Comparison of ENCODE assay signal across 18 cellular contexts in genomic region chr2:27010139-27010538, GRCh38.
"Had no signal": no experiment of that assay in that cellular context is flagged by ENCODE, and none has a peak within 500 bp of the region (broad histone marks: within the 10 kb centered on the region; RNA-seq: fewer than 3 reads in every experiment).

No MANE protein-coding gene starts in this region.

- ATAC-seq: activated CD4-positive, alpha-beta T cell treated with anti-CD3 and anti-CD28 coated beads for 36 hours; activated CD8-positive, alpha-beta memory T cell treated with anti-CD3 and anti-CD28 coated beads, Interleukin-2, amount 10 ng/mL, durations not matched to agents 7 days and 5 days; activated T-helper 17 cell treated with anti-CD3 and anti-CD28 coated beads, Interleukin-2, amount 50 U/mL, for 72 hours; stimulated activated memory B cell treated with anti-CD40 and anti-IgM and Interleukin-4, amounts not matched to agents 10 μg/mL and 1 μg/mL and 100 μg/mL, for 72 hours; WTC11 had no signal

- H3K9ac ChIP-seq: parathyroid adenoma had no signal

- H3K27ac ChIP-seq: body of pancreas, colonic mucosa, parathyroid adenoma, spleen, testis had no signal

- H2AFZ ChIP-seq: parathyroid adenoma had no signal

- DNase-seq: activated CD4-positive, alpha-beta T cell treated with anti-CD3 and anti-CD28 coated beads for 36 hours; activated CD4-positive, alpha-beta T cell treated with anti-CD3 and anti-CD28 coated beads, Interleukin-2, amount 50 U/mL, for 48 hours; activated CD8-positive, alpha-beta memory T cell treated with anti-CD3 and anti-CD28 coated beads, Interleukin-2, amount 10 ng/mL, durations not matched to agents 7 days and 5 days; activated naive CD4-positive, alpha-beta T cell; activated naive CD8-positive, alpha-beta T cell treated with anti-CD3 and anti-CD28 coated beads, Interleukin-2, amount 10 ng/mL, durations not matched to agents 7 days and 5 days; activated T-cell treated with anti-CD3 and anti-CD28 coated beads, Interleukin-2, amount 50 U/mL, for 1 hour; amygdala; caudate nucleus; colonic mucosa; retina; spleen; stimulated activated CD4-positive, alpha-beta T cell treated with anti-CD3 and anti-CD28 coated beads, Interleukin-4, amount 100 ng/mL, for 4 hours; testis had no signal

- H3K27me3 ChIP-seq: body of pancreas, colonic mucosa, spleen, testis had no signal

- H3K4me3 ChIP-seq: body of pancreas, colonic mucosa, spleen, testis had no signal

- H3K36me3 ChIP-seq: colonic mucosa, spleen had no signal

- H3K4me1 ChIP-seq: colonic mucosa, testis had no signal

- H3K9me3 ChIP-seq: body of pancreas, colonic mucosa, spleen, testis had no signal
